Comparison of ENCODE assay signal across 21 cellular contexts in genomic region chr2:138177693-138178092, GRCh38.
A peak's percentile ranks its signal among the peaks of the same experiment; 100 is the strongest.
DNase-seq lines count a peak whose midpoint lies in the region; ATAC-seq, FAIRE-seq and TF ChIP-seq lines count a peak whose summit lies in the region.
"Had no signal": no experiment of that assay in that cellular context is flagged by ENCODE, and none has a peak within 500 bp of the region (broad histone marks: within the 10 kb centered on the region; RNA-seq: fewer than 3 reads in every experiment).

No MANE protein-coding gene starts in this region.

- FAIRE-seq in GM12891 (lab: Jason Lieb, UNC) = no peak
- FAIRE-seq: GM18507, RCC 7860 had no signal

- intact Hi-C loops in activated T-helper 1 cell treated with anti-CD3 and anti-CD28 coated beads, Interleukin-12 subunit alpha, Interleukin-12 subunit beta, Interleukin-2, Interleukin-4 antibody, amounts not matched to agents 30 ng/mL and 10 ng/mL and 1 ng/mL, durations not matched to agents 14 hours and 24 hours and 36 hours (cut with micrococcal nuclease) = no loop called here

- no peaks in the 10 kb centered on the region for H3K4me1 Mint-ChIP-seq in activated T-helper 1 cell treated with anti-CD3 and anti-CD28 coated beads, Interleukin-12 subunit alpha, Interleukin-12 subunit beta, Interleukin-2, Interleukin-4 antibody, amounts not matched to agents 30 ng/mL and 10 ng/mL and 1 ng/mL, durations not matched to agents 14 hours and 24 hours and 36 hours (ENCODE audit: low read depth)
- H3K4me1 Mint-ChIP-seq: T-helper 17 cell had no signal

- H3K9me3 Mint-ChIP-seq in activated T-helper 1 cell treated with anti-CD3 and anti-CD28 coated beads, Interleukin-12 subunit alpha, Interleukin-12 subunit beta, Interleukin-2, Interleukin-4 antibody, amounts not matched to agents 30 ng/mL and 10 ng/mL and 1 ng/mL, durations not matched to agents 14 hours and 24 hours and 36 hours = peaks cover 3% of the 10 kb centered on the region

- ATAC-seq in HG02678 (IDR thresholded peaks at IDR 0.05; ENCODE audit: unreplicated experiment) = no peak
- ATAC-seq: T-helper 17 cell had no signal

- H3K27ac Mint-ChIP-seq in activated T-helper 1 cell treated with anti-CD3 and anti-CD28 coated beads, Interleukin-12 subunit alpha, Interleukin-12 subunit beta, Interleukin-2, Interleukin-4 antibody, amounts not matched to agents 30 ng/mL and 10 ng/mL and 1 ng/mL, durations not matched to agents 14 hours and 24 hours and 36 hours = no peak overlapping the region
- H3K27ac Mint-ChIP-seq: T-helper 17 cell had no signal

- no peak for TF ChIP-seq POLR2A in GM12891 (IDR thresholded peaks at IDR 0.05; ENCODE audit: low read depth, low read length)

- no peaks in the 10 kb centered on the region for H3K27me3 Mint-ChIP-seq in activated T-helper 1 cell treated with anti-CD3 and anti-CD28 coated beads, Interleukin-12 subunit alpha, Interleukin-12 subunit beta, Interleukin-2, Interleukin-4 antibody, amounts not matched to agents 30 ng/mL and 10 ng/mL and 1 ng/mL, durations not matched to agents 14 hours and 24 hours and 36 hours (ENCODE audit: insufficient read depth)
- H3K27me3 Mint-ChIP-seq: T-helper 17 cell had no signal

- H3K4me3 Mint-ChIP-seq in activated T-helper 1 cell treated with anti-CD3 and anti-CD28 coated beads, Interleukin-12 subunit alpha, Interleukin-12 subunit beta, Interleukin-2, Interleukin-4 antibody, amounts not matched to agents 30 ng/mL and 10 ng/mL and 1 ng/mL, durations not matched to agents 14 hours and 24 hours and 36 hours = no peak overlapping the region
- H3K4me3 Mint-ChIP-seq: T-helper 17 cell had no signal

- H3K36me3 Mint-ChIP-seq in activated T-helper 1 cell treated with anti-CD3 and anti-CD28 coated beads, Interleukin-12 subunit alpha, Interleukin-12 subunit beta, Interleukin-2, Interleukin-4 antibody, amounts not matched to agents 30 ng/mL and 10 ng/mL and 1 ng/mL, durations not matched to agents 14 hours and 24 hours and 36 hours (ENCODE audit: low read depth) = no peaks in the 10 kb centered on the region

- DNase-seq in NCI-H2196 (lab: John Stamatoyannopoulos, UW; ENCODE audit: unreplicated experiment) (peak; percentile 5), NCI-H2196 treated with DMSO at 0.1 percent for 48 hours (lab: John Stamatoyannopoulos, UW; ENCODE audit: unreplicated experiment) (no peak), DMS79 treated with DMSO at 0.1 percent for 48 hours (lab: John Stamatoyannopoulos, UW) (peak; percentile 78), NCI-H146 (lab: John Stamatoyannopoulos, UW) (peak; percentile 55), NCI-H526 treated with DMSO at 0.1 percent for 48 hours (lab: John Stamatoyannopoulos, UW) (peak; percentile 60), GM12891 (ENCODE audit: insufficient read length, low spot score) (no peak)
- no peak for DNase-seq in activated T-helper 1 cell treated with anti-CD3 and anti-CD28 coated beads, Interleukin-12 subunit alpha, Interleukin-12 subunit beta, Interleukin-2, Interleukin-4 antibody, amounts not matched to agents 30 ng/mL and 10 ng/mL and 1 ng/mL, durations not matched to agents 14 hours and 24 hours and 36 hours (ENCODE audit: low spot score)
- DNase-seq: Calu3, GM23248, H7, KBM-7, MG63, NCI-H187 treated with DMSO at 0.1 percent for 48 hours, NCI-H2227 treated with DMSO at 0.1 percent for 48 hours, NCI-H524, SIG-M5, T-helper 17 cell, T1000 had no signal

TF ChIP-seq in GM12891, 5 proteins besides CTCF, POLR2A, EP300 and RAD21:
- no peak for TF ChIP-seq POLR2AphosphoS5 (IDR thresholded peaks at IDR 0.05; ENCODE audit: low read depth, low read length)
- TF ChIP-seq SPI1 (IDR thresholded peaks at IDR 0.05; ENCODE audit: low read depth, low read length) = no peak
- TF ChIP-seq POU2F2 (IDR thresholded peaks at IDR 0.05; ENCODE audit: low read depth, low read length) = no peak
- TF ChIP-seq PAX5 (IDR thresholded peaks at IDR 0.05; ENCODE audit: insufficient read depth, low read length, severe bottlenecking) = no peak
- no peak for TF ChIP-seq TAF1 (IDR thresholded peaks at IDR 0.05; ENCODE audit: low read depth, low read length)

Comparison
In these comparisons a context has a peak if more than half of its experiments do, and no peak if none do; other contexts are left out.
1. DNase-seq: peak in NCI-H2196 (single experiment), DMS79 treated with DMSO at 0.1 percent for 48 hours (single experiment), NCI-H146 (single experiment) and NCI-H526 treated with DMSO at 0.1 percent for 48 hours (single experiment); none in NCI-H2196 treated with DMSO at 0.1 percent for 48 hours (single experiment), GM12891 (single experiment) and activated T-helper 1 cell treated with anti-CD3 and anti-CD28 coated beads, Interleukin-12 subunit alpha, Interleukin-12 subunit beta, Interleukin-2, Interleukin-4 antibody, amounts not matched to agents 30 ng/mL and 10 ng/mL and 1 ng/mL, durations not matched to agents 14 hours and 24 hours and 36 hours (single experiment).